Comparison of ENCODE assay signal across 34 cellular contexts in the genomic region with DNA sequence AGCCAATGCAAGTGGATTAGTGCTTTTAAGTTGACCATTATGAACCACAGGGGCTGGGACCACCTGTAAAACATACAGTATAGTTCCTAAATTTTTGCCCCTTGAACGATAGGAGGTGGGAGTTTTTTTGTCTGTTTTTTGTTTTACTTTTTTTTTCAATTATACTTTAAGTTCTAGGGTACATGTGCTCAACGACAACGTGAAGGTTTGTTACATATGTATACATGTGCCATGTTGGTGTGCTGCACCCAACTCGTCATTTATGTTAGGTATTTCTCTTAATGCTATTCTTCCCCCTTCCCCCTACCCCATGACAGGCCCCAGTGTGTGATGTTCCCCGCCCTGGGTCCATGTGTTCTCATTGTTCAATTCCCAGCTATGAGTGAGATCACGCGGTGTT.
"Had no signal": no experiment of that assay in that cellular context is flagged by ENCODE, and none has a peak within 500 bp of the region (broad histone marks: within the 10 kb centered on the region; RNA-seq: fewer than 3 reads in every experiment).

No MANE protein-coding gene starts in this region.

- DNase-seq: Karpas-422, Kasumi-1, MG63, MM.1S, MV-4-11, NCI-H1048, NCI-H1092, NCI-H1092 treated with DMSO at 0.1 percent for 48 hours, NCI-H1105, NCI-H1105 treated with DMSO at 0.1 percent for 48 hours, NCI-H1417, NCI-H1417 treated with DMSO at 0.1 percent for 48 hours, NCI-H1436, NCI-H1436 treated with DMSO at 0.1 percent for 48 hours, NCI-H146, NCI-H1694, NCI-H1694 treated with DMSO at 0.1 percent for 48 hours, NCI-H187, NCI-H187 treated with DMSO at 0.1 percent for 48 hours, NCI-H1930, NCI-H2029, NCI-H2029 treated with DMSO at 0.1 percent for 48 hours, NCI-H2081, NCI-H2081 treated with DMSO at 0.1 percent for 48 hours, NCI-H2107, NCI-H2171, NCI-H2171 treated with DMSO at 0.1 percent for 48 hours, NCI-H2227 treated with DMSO at 0.1 percent for 48 hours, NCI-H226, NCI-H345, NCI-H446, NCI-H446 treated with DMSO at 0.1 percent for 48 hours, NCI-H510A, NCI-H510A treated with DMSO at 0.1 percent for 48 hours had no signal

- H3K36me3 ChIP-seq: MG63 had no signal

- H3K27me3 ChIP-seq: MG63 had no signal

- H3K4me3 ChIP-seq: MG63 had no signal

- H3K9me3 ChIP-seq: MG63 had no signal
